ENCODE assay signal across 8 cellular contexts in genomic region chr6:157228421-157229218, GRCh38.
DNase-seq lines count a peak whose midpoint lies in the region; ATAC-seq and TF ChIP-seq lines count a peak whose summit lies in the region.

No MANE protein-coding gene starts in this region.

- H3K14ac ChIP-seq in H9 (ENCODE audit: insufficient read depth, low read length) = no peak overlapping the region

- H4K91ac ChIP-seq in H9 (ENCODE audit: insufficient read length, low read depth, low read length) = no peak overlapping the region

- H3K4me1 Mint-ChIP-seq in H9 (peaks cover 17 to 27% of the 10 kb centered on the region in 2 experiments), glutamatergic neuron (ENCODE audit: low read depth, unreplicated experiment) (peaks cover 42% of the 10 kb centered on the region)
- H3K4me1 Mint-ChIP-seq in activated T-helper 17 cell treated with anti-CD3 and anti-CD28 coated beads, Interleukin-2, amount 50 U/mL, for 72 hours = peaks cover 15% of the 10 kb centered on the region

- no peaks in the 10 kb centered on the region for H3K79me1 ChIP-seq in H9 (ENCODE audit: insufficient read depth, low read depth, low read length, poor library complexity, severe bottlenecking)

- no peak overlapping the region for H2AFZ ChIP-seq in H9 (ENCODE audit: low read length)

- no peak overlapping the region for H4K8ac ChIP-seq in H9 (replicated peaks; ENCODE audit: insufficient read length, low read depth, low read length)

- no peak overlapping the region for H3T11ph ChIP-seq in H9 (ENCODE audit: low read length)

- no peaks in the 10 kb centered on the region for H3K9me3 ChIP-seq in BLaER1 treated with 17β-estradiol and CSF1 and Interleukin-3, amounts not matched to agents 10 nM and 100 nM (replicated peaks in 1 of 11)
- H3K9me3 ChIP-seq in H9 (ENCODE audit: control insufficient read depth, low read depth, low read length) (no peaks in the 10 kb centered on the region), stomach (no peaks in the 10 kb centered on the region)

- no peaks in the 10 kb centered on the region for H3K36me3 ChIP-seq in BLaER1 treated with 17β-estradiol and CSF1 and Interleukin-3, amounts not matched to agents 10 nM and 100 nM
- no peaks in the 10 kb centered on the region for H3K36me3 ChIP-seq in stomach

- no peaks in the 10 kb centered on the region for H3K23me2 ChIP-seq in H9 (ENCODE audit: insufficient read length, low read depth, low read length, poor library complexity, severe bottlenecking)

- H2BK120ac ChIP-seq in H9 (ENCODE audit: low read depth, low read length, poor library complexity, severe bottlenecking) = no peak overlapping the region

- no peak overlapping the region for H3K9ac ChIP-seq in BLaER1 treated with 17β-estradiol and CSF1 and Interleukin-3, amounts not matched to agents 10 nM and 100 nM
- no peak overlapping the region for H3K9ac ChIP-seq in H9 (ENCODE audit: extremely low read depth, insufficient read length, low read length)

- H3K4me3 Mint-ChIP-seq in H9 (no peak overlapping the region), glutamatergic neuron (ENCODE audit: unreplicated experiment) (peak overlapping the region; percentile 65)
- no peak overlapping the region for H3K4me3 Mint-ChIP-seq in activated T-helper 17 cell treated with anti-CD3 and anti-CD28 coated beads, Interleukin-2, amount 50 U/mL, for 72 hours

- no peak overlapping the region for H3K56ac ChIP-seq in H9 (ENCODE audit: insufficient read length, low read depth, low read length)

- H3K4me2 ChIP-seq in BLaER1 treated with 17β-estradiol and CSF1 and Interleukin-3, amounts not matched to agents 10 nM and 100 nM = peak overlapping the region in 8 of 11 experiments; percentile 18 to 73 (median 60); a peak in 15 of 22 replicates
- no peak overlapping the region for H3K4me2 ChIP-seq in H9 (ENCODE audit: insufficient read depth, insufficient read length, low read length)

- H4K5ac ChIP-seq in H9 (ENCODE audit: insufficient read length, low read depth, low read length) = no peak overlapping the region

- H3K23ac ChIP-seq in H9 (ENCODE audit: insufficient read length, low read depth, low read length) = no peak overlapping the region

- DNase-seq in H9 (no peak), NCI-H2227 treated with DMSO at 0.1 percent for 48 hours (lab: John Stamatoyannopoulos, UW) (peak; percentile 76), glutamatergic neuron (peak; percentile 80), NK-92 (lab: John Stamatoyannopoulos, UW; ENCODE audit: unreplicated experiment) (no peak), stomach (no peak)
- no peak for DNase-seq in stimulated activated CD8-positive, alpha-beta memory T cell treated with anti-CD3 and anti-CD28 coated beads, Interleukin-4, amount 100 ng/mL, for 48 hours

- H3K4me1 ChIP-seq in BLaER1 treated with 17β-estradiol and CSF1 and Interleukin-3, amounts not matched to agents 10 nM and 100 nM = peaks cover 14 to 62% (median 51%) of the 10 kb centered on the region in 10 experiments
- H3K4me1 ChIP-seq in H9 (ENCODE audit: insufficient read depth, low read length) (no peaks in the 10 kb centered on the region; the same call in 1 of the 2 replicates), stomach (peaks cover 0 to 27% (median 9%) of the 10 kb centered on the region in 4 donors)

- no peak overlapping the region for H3K18ac ChIP-seq in H9 (ENCODE audit: insufficient read length, low read depth, low read length)

- no peak overlapping the region for H3K4me3 ChIP-seq in BLaER1 treated with 17β-estradiol and CSF1 and Interleukin-3, amounts not matched to agents 10 nM and 100 nM
- no peak overlapping the region for H3K4me3 ChIP-seq in stomach

- H3K27me3 ChIP-seq in BLaER1 treated with 17β-estradiol and CSF1 and Interleukin-3, amounts not matched to agents 10 nM and 100 nM = peaks cover 1 to 65% (median 15%) of the 10 kb centered on the region in 11 experiments; a peak in 19 of 22 replicates
- H3K27me3 ChIP-seq in H9 (ENCODE audit: insufficient read depth, low read length) (no peaks in the 10 kb centered on the region), stomach (no peaks in the 10 kb centered on the region)

- H4K20me1 ChIP-seq in BLaER1 treated with 17β-estradiol and CSF1 and Interleukin-3, amounts not matched to agents 10 nM and 100 nM = peaks cover 0 to 31% (median 7%) of the 10 kb centered on the region in 11 experiments; a peak in 14 of 22 replicates
- no peaks in the 10 kb centered on the region for H4K20me1 ChIP-seq in H9 (ENCODE audit: control insufficient read depth, insufficient read depth, insufficient read length)

- no peaks in the 10 kb centered on the region; a peak in 3 of 5 replicates for H3K9me3 Mint-ChIP-seq in H9
- peaks cover 24% of the 10 kb centered on the region for H3K9me3 Mint-ChIP-seq in glutamatergic neuron (ENCODE audit: unreplicated experiment)
- no peaks in the 10 kb centered on the region for H3K9me3 Mint-ChIP-seq in activated T-helper 17 cell treated with anti-CD3 and anti-CD28 coated beads, Interleukin-2, amount 50 U/mL, for 72 hours

- H2BK20ac ChIP-seq in H9 (ENCODE audit: low read depth, low read length, poor library complexity, severe bottlenecking) = no peak overlapping the region

- no peak overlapping the region for H2AK5ac ChIP-seq in H9 (ENCODE audit: insufficient read length, low read length)

- H2BK15ac ChIP-seq in H9 (ENCODE audit: low read depth, low read length) = no peak overlapping the region

- no peak for TF ChIP-seq CTCF in H9 (conservative IDR thresholded peaks at IDR 0.05)
- no peak for TF ChIP-seq CTCF in glutamatergic neuron (IDR thresholded peaks at IDR 0.05; ENCODE audit: partially characterized antibody, unreplicated experiment)
- no peak for TF ChIP-seq CTCF in stomach (IDR thresholded peaks at IDR 0.05)

- H3K36me3 Mint-ChIP-seq in H9 (ENCODE audit: insufficient read depth in 1 of 3, low read depth in 3 of 3) (no peaks in the 10 kb centered on the region), glutamatergic neuron (ENCODE audit: unreplicated experiment) (no peaks in the 10 kb centered on the region)
- H3K36me3 Mint-ChIP-seq in activated T-helper 17 cell treated with anti-CD3 and anti-CD28 coated beads, Interleukin-2, amount 50 U/mL, for 72 hours (ENCODE audit: low read depth) = no peaks in the 10 kb centered on the region

- intact Hi-C loops in stomach (cut with DNase I; ENCODE audit: low total_unique reads) = loop anchor here (10.0 kb wide), 1 partner anchor 46 kb away; no protein-coding TSS in a partner anchor

- H2BK12ac ChIP-seq in H9 (ENCODE audit: insufficient read length, low read depth, low read length) = no peak overlapping the region

- no peak for ATAC-seq in activated T-helper 17 cell treated with anti-CD3 and anti-CD28 coated beads, Interleukin-2, amount 50 U/mL, for 72 hours (replicated peaks)

- H3K27me3 Mint-ChIP-seq in H9 (ENCODE audit: low read depth) (peaks cover 21% of the 10 kb centered on the region), glutamatergic neuron (ENCODE audit: unreplicated experiment) (peaks cover 25% of the 10 kb centered on the region)
- no peaks in the 10 kb centered on the region for H3K27me3 Mint-ChIP-seq in activated T-helper 17 cell treated with anti-CD3 and anti-CD28 coated beads, Interleukin-2, amount 50 U/mL, for 72 hours

- TF ChIP-seq POLR2A in stomach (IDR thresholded peaks at IDR 0.05) = no peak

- no peak overlapping the region for H3K27ac ChIP-seq in BLaER1 treated with 17β-estradiol and CSF1 and Interleukin-3, amounts not matched to agents 10 nM and 100 nM
- no peak overlapping the region for H3K27ac ChIP-seq in H9 (ENCODE audit: insufficient read length, low read depth, low read length)
- no peak overlapping the region for H3K27ac ChIP-seq in stomach

- no peaks in the 10 kb centered on the region for H3K79me2 ChIP-seq in H9 (ENCODE audit: insufficient read depth, low read length)

- H3K4ac ChIP-seq in H9 (ENCODE audit: low read depth, low read length) = no peak overlapping the region

- H3K27ac Mint-ChIP-seq in H9 (peak overlapping the region in 2 of 3 experiments; percentile 25 to 28; a peak in 2 of 7 replicates), glutamatergic neuron (ENCODE audit: unreplicated experiment) (peak overlapping the region; percentile 84)
- H3K27ac Mint-ChIP-seq in activated T-helper 17 cell treated with anti-CD3 and anti-CD28 coated beads, Interleukin-2, amount 50 U/mL, for 72 hours = no peak overlapping the region

- TF ChIP-seq EP300 in stomach (IDR thresholded peaks at IDR 0.05) = no peak

- H2BK5ac ChIP-seq in H9 (ENCODE audit: insufficient read length, low read length) = no peak overlapping the region

- no CpG with 5 or more reads among the region's 25 CpGs for WGBS in H9 (ENCODE audit: extremely low coverage, insufficient read length, low lambda C conversion rate)
- 70 to 78% (median 73%) methylated on average over 19 to 25 of the region's 25 CpGs for WGBS in stomach, 5 donors

Comparison
In these comparisons a context has a peak if more than half of its experiments do, and no peak if none do; other contexts are left out.
1. DNase-seq: peak in NCI-H2227 treated with DMSO at 0.1 percent for 48 hours (single experiment) and glutamatergic neuron (single experiment); none in H9 (single experiment), NK-92 (single experiment), stomach (single experiment) and stimulated activated CD8-positive, alpha-beta memory T cell treated with anti-CD3 and anti-CD28 coated beads, Interleukin-4, amount 100 ng/mL, for 48 hours (single experiment).